Comparison of ENCODE assay signal across 12 cellular contexts in genomic region chr19:45069056-45069455, GRCh38. TPM values are rescaled to one million over a fixed set of nuclear protein-coding genes. Genes with fewer than 3 reads are reported as not detected.
DNase-seq lines count a peak whose midpoint lies in the region; ATAC-seq and TF ChIP-seq lines count a peak whose summit lies in the region.
"Had no signal": no experiment of that assay in that cellular context is flagged by ENCODE, and none has a peak within 500 bp of the region (broad histone marks: within the 10 kb centered on the region; RNA-seq: fewer than 3 reads in every experiment).

No MANE protein-coding gene starts in this region.

- ATAC-seq in body of pancreas (peak; percentile 18), left lung (peak; percentile 48), GM18502 (IDR thresholded peaks at IDR 0.05; ENCODE audit: poor library complexity, unreplicated experiment) (no peak)

- no peak overlapping the region for H3K4me3 ChIP-seq in Karpas-422 (ENCODE audit: low read length)
- no peak overlapping the region for H3K4me3 ChIP-seq in body of pancreas
- no peak overlapping the region for H3K4me3 ChIP-seq in left lung
- H3K4me3 ChIP-seq: lower lobe of right lung had no signal

- peaks cover 2% of the 10 kb centered on the region for H3K36me3 ChIP-seq in Karpas-422 (ENCODE audit: insufficient read depth, low read length)
- peaks cover 11 to 28% of the 10 kb centered on the region in 2 donors for H3K36me3 ChIP-seq in body of pancreas (replicated peaks in 1 of 2; ENCODE audit: insufficient read depth in 1 of 2, low read depth in 2 of 2)
- peaks cover 0 to 84% of the 10 kb centered on the region in 2 donors for H3K36me3 ChIP-seq in left lung

- H3K9me3 ChIP-seq in Karpas-422 (ENCODE audit: low read length) (no peaks in the 10 kb centered on the region), body of pancreas (no peaks in the 10 kb centered on the region), left lung (no peaks in the 10 kb centered on the region)
- H3K9me3 ChIP-seq: lower lobe of right lung had no signal

- WGBS in body of pancreas, 2 donors, result 82 to 87% methylated on average over 13 of the region's 13 CpGs

- no peak overlapping the region for H2AFZ ChIP-seq in Karpas-422 (ENCODE audit: low read length)

- no peak for TF ChIP-seq POLR2A in body of pancreas (IDR thresholded peaks at IDR 0.05)

- peaks cover 8% of the 10 kb centered on the region for H3K4me1 Mint-ChIP-seq in CD14-positive monocyte
- H3K4me1 Mint-ChIP-seq: activated naive CD4-positive, alpha-beta T cell treated with anti-CD3 and anti-CD28 coated beads, Interleukin-2, amount 50 U/mL, for 24 hours had no signal

- peaks cover 0 to 3% (median 0%) of the 10 kb centered on the region in 7 donors for H3K9me3 Mint-ChIP-seq in CD14-positive monocyte
- H3K9me3 Mint-ChIP-seq: activated naive CD4-positive, alpha-beta T cell treated with anti-CD3 and anti-CD28 coated beads, Interleukin-2, amount 50 U/mL, for 24 hours had no signal

- no peaks in the 10 kb centered on the region for H3K27me3 Mint-ChIP-seq in CD14-positive monocyte (ENCODE audit: low read depth in 3 of 3)
- H3K27me3 Mint-ChIP-seq: activated naive CD4-positive, alpha-beta T cell treated with anti-CD3 and anti-CD28 coated beads, Interleukin-2, amount 50 U/mL, for 24 hours had no signal

- intact Hi-C loops in CD14-positive monocyte (cut with micrococcal nuclease), result no loop called here
- intact Hi-C loops in body of pancreas (cut with DNase I), result no loop called here
- intact Hi-C loops in left lung (cut with DNase I), result no loop called here

- DNase-seq in CD14-positive monocyte (ENCODE audit: low spot score) (no peak), Karpas-422 (peak; percentile 59), body of pancreas (no peak), left lung (no peak), SHP77 (lab: John Stamatoyannopoulos, UW) (no peak), NCI-H2029 (lab: John Stamatoyannopoulos, UW) (no peak), GM13977 (ENCODE audit: low spot score) (no peak)
- DNase-seq: lower lobe of right lung, right cardiac atrium had no signal

- H3K27me3 ChIP-seq in Karpas-422 (ENCODE audit: low read length) (no peaks in the 10 kb centered on the region), body of pancreas (no peaks in the 10 kb centered on the region), left lung (no peaks in the 10 kb centered on the region)

- H3K79me2 ChIP-seq in Karpas-422 (ENCODE audit: low read length), result peaks cover 3% of the 10 kb centered on the region

- H4K20me1 ChIP-seq in Karpas-422 (ENCODE audit: insufficient read depth, low read depth, low read length), result peaks cover 38% of the 10 kb centered on the region

- H3K36me3 Mint-ChIP-seq in CD14-positive monocyte, result peaks cover 53 to 89% of the 10 kb centered on the region in 2 donors
- H3K36me3 Mint-ChIP-seq: activated naive CD4-positive, alpha-beta T cell treated with anti-CD3 and anti-CD28 coated beads, Interleukin-2, amount 50 U/mL, for 24 hours had no signal

- no peak overlapping the region for H3K4me3 Mint-ChIP-seq in CD14-positive monocyte
- H3K4me3 Mint-ChIP-seq: activated naive CD4-positive, alpha-beta T cell treated with anti-CD3 and anti-CD28 coated beads, Interleukin-2, amount 50 U/mL, for 24 hours had no signal

- TF ChIP-seq CTCF in CD14-positive monocyte (IDR thresholded peaks at IDR 0.05), result no peak
- no peak for TF ChIP-seq CTCF in body of pancreas (IDR thresholded peaks at IDR 0.05)
- TF ChIP-seq CTCF in left lung (IDR thresholded peaks at IDR 0.05), result no peak
- no peak for TF ChIP-seq CTCF in GM13977 (IDR thresholded peaks at IDR 0.05; ENCODE audit: extremely low read depth, insufficient read depth, missing control alignments)

- H3K27ac ChIP-seq in Karpas-422 (ENCODE audit: low read length) (no peak overlapping the region), body of pancreas (no peak overlapping the region), left lung (no peak overlapping the region)
- H3K27ac ChIP-seq: epithelial cell of prostate, lower lobe of right lung had no signal

- no peak overlapping the region for H3K9ac ChIP-seq in Karpas-422 (ENCODE audit: low read length)

- H3K27ac Mint-ChIP-seq in CD14-positive monocyte, result peak overlapping the region; percentile 7 to 78 (median 54)
- H3K27ac Mint-ChIP-seq: activated naive CD4-positive, alpha-beta T cell treated with anti-CD3 and anti-CD28 coated beads, Interleukin-2, amount 50 U/mL, for 24 hours had no signal

- H3K9me2 ChIP-seq in Karpas-422 (replicated peaks; ENCODE audit: insufficient read depth, low read length), result no peaks in the 10 kb centered on the region

- in situ Hi-C loops in GM13977 (cut with MboI; ENCODE audit: low pct_unique_long_range_greater_than_20kb, low sequenced_read_pairs, unreplicated experiment), result no loop called here

- no peak overlapping the region for H3K4me2 ChIP-seq in Karpas-422 (ENCODE audit: low read depth, low read length, poor library complexity, severe bottlenecking)

- H3K4me1 ChIP-seq in Karpas-422 (ENCODE audit: low read length) (peaks cover 28% of the 10 kb centered on the region), body of pancreas (no peaks in the 10 kb centered on the region), left lung (no peaks in the 10 kb centered on the region)

RNA-seq across cellular contexts. Expression of gene ZNF296, which starts 7.2 kb away (rescaled TPM):
- polyA plus RNA-seq in CD14-positive monocyte, result 1 to 10 TPM; 3.8 to 6.5 TPM
- 3.9 and 4.7 TPM in 2 replicates for total RNA-seq in Karpas-422 (2014; rRNA removed; shearing (Covaris generic); ENCODE audit: low replicate concordance)
- under 1 TPM in 1 of 2 donors, not detected in 1; 0.26 TPM for total RNA-seq in body of pancreas
- 1 to 10 TPM; 1.4 to 2.0 TPM for total RNA-seq in left lung

RNA-seq across cellular contexts. Expression of gene GEMIN7, which starts 10.0 kb away (rescaled TPM):
- 10 to 100 TPM; 67.6 to 83.4 TPM for polyA plus RNA-seq in CD14-positive monocyte
- total RNA-seq in Karpas-422 (2014; rRNA removed; shearing (Covaris generic); ENCODE audit: low replicate concordance), result 85.2 and 91.1 TPM in 2 replicates
- total RNA-seq in body of pancreas, result 10 to 100 TPM; 15.8 to 19.5 TPM
- 10 to 100 TPM; 20.9 to 24.0 TPM for total RNA-seq in left lung

RNA-seq across cellular contexts. Expression of gene PPP1R37, which starts 23.9 kb away (rescaled TPM):
- polyA plus RNA-seq in CD14-positive monocyte, result under 1 TPM; 0.10 to 0.22 TPM
- total RNA-seq in Karpas-422 (2014; rRNA removed; shearing (Covaris generic); ENCODE audit: low replicate concordance), result 8.0 and 21.0 TPM in 2 replicates
- total RNA-seq in body of pancreas (10 to 100 TPM; 16.6 to 49.8 TPM), left lung (10 to 100 TPM; 26.8 to 29.8 TPM)

RNA-seq across cellular contexts. Expression of gene CLASRP, which starts 30.2 kb away (rescaled TPM):
- polyA plus RNA-seq in CD14-positive monocyte, result 1 to 10 TPM; 2.2 to 4.1 TPM
- total RNA-seq in Karpas-422 (2014; rRNA removed; shearing (Covaris generic); ENCODE audit: low replicate concordance), result 22.7 and 41.9 TPM in 2 replicates
- total RNA-seq in body of pancreas (10 to 100 TPM; 40.2 to 64.9 TPM), left lung (10 to 100 TPM; 62.9 to 77.5 TPM)
